1 cellular context compared by ENCODE assay signal in genomic region chr15:77797270-77797669, GRCh38.
A peak's percentile ranks its signal among the peaks of the same experiment; 100 is the strongest.
TF ChIP-seq lines count a peak whose summit lies in the region.

No MANE protein-coding gene starts in this region.

TF ChIP-seq in GM12878, 131 proteins besides CTCF, POLR2A, EP300 and RAD21 (continued from another document and continues in another):
- TF ChIP-seq BHLHE40 (IDR thresholded peaks at IDR 0.05; ENCODE audit: borderline replicate concordance in 1 of 2, low read depth in 2 of 2, low read length in 1 of 2) (peak in 1 of 2 experiments; percentile 16; a peak in 1 of 4 replicates), SMARCA5 (IDR thresholded peaks at IDR 0.05) (no peak), RUNX3 (IDR thresholded peaks at IDR 0.05; ENCODE audit: low read length) (peak; percentile 43), ZNF274 (IDR thresholded peaks at IDR 0.05; ENCODE audit: insufficient read depth, insufficient read length) (no peak), SMAD1 (IDR thresholded peaks at IDR 0.05; ENCODE audit: low read depth, partially characterized antibody) (no peak), EED (IDR thresholded peaks at IDR 0.05; ENCODE audit: low read depth) (no peak), GABPA (IDR thresholded peaks at IDR 0.05; ENCODE audit: low read depth) (0 out of 2 replicates have a peak, but pooled peaks have one; percentile 50), POLR2AphosphoS2 (IDR thresholded peaks at IDR 0.05; ENCODE audit: low read depth, low read length) (no peak), BCL11A (IDR thresholded peaks at IDR 0.05; ENCODE audit: low read depth, low read length) (no peak), IRF4 (IDR thresholded peaks at IDR 0.05; ENCODE audit: low read depth, low read length) (no peak), MAX (IDR thresholded peaks at IDR 0.05; ENCODE audit: low read depth, low read length) (no peak), NBN (IDR thresholded peaks at IDR 0.05) (no peak), CHD4 (IDR thresholded peaks at IDR 0.05) (no peak), PAX8 (IDR thresholded peaks at IDR 0.05) (no peak), RCOR1 (conservative IDR thresholded peaks at IDR 0.05; ENCODE audit: low read depth, low read length) (no peak), ZBTB4 (CRISPR knock-in tag; IDR thresholded peaks at IDR 0.05) (no peak), SIN3A (IDR thresholded peaks at IDR 0.05; ENCODE audit: low read depth, low read length) (no peak), FOS (IDR thresholded peaks at IDR 0.05; ENCODE audit: borderline replicate concordance, extremely low read depth, insufficient read length) (no peak), PAX5 (IDR thresholded peaks at IDR 0.05; ENCODE audit: borderline replicate concordance, low read depth, low read length) (no peak), ZNF207 (IDR thresholded peaks at IDR 0.05; ENCODE audit: borderline replicate concordance) (no peak), IKZF1 (conservative IDR thresholded peaks at IDR 0.05) (peak; percentile 41; the same call in 1 of the 2 replicates), HCFC1 (IDR thresholded peaks at IDR 0.05; ENCODE audit: low read length) (no peak), RAD51 (IDR thresholded peaks at IDR 0.05) (no peak), ZSCAN29 (IDR thresholded peaks at IDR 0.05) (no peak), SMC3 (IDR thresholded peaks at IDR 0.05; ENCODE audit: borderline replicate concordance, low read length) (no peak), E2F8 (IDR thresholded peaks at IDR 0.05; ENCODE audit: low read depth, partially characterized antibody) (no peak), RELB (IDR thresholded peaks at IDR 0.05; ENCODE audit: low read depth) (peak; percentile 73), CBFB (IDR thresholded peaks at IDR 0.05; ENCODE audit: low read depth) (no peak), ESRRA (IDR thresholded peaks at IDR 0.05; ENCODE audit: low read length) (no peak), E2F4 (IDR thresholded peaks at IDR 0.05; ENCODE audit: low read depth, low read length) (no peak), ETV6 (conservative IDR thresholded peaks at IDR 0.05 in 1 of 2, IDR thresholded peaks at IDR 0.05 in 1 of 2; ENCODE audit: borderline replicate concordance in 1 of 2, low read depth in 1 of 2) (no peak), KDM1A (IDR thresholded peaks at IDR 0.05; ENCODE audit: borderline replicate concordance) (no peak), ZZZ3 (IDR thresholded peaks at IDR 0.05; ENCODE audit: control insufficient read depth, insufficient read length, low read depth) (no peak), CHD2 (IDR thresholded peaks at IDR 0.05; ENCODE audit: borderline replicate concordance, low read depth, low read length) (no peak), MTA2 (IDR thresholded peaks at IDR 0.05; ENCODE audit: low read depth) (peak; percentile 40; the same call in 1 of the 2 replicates), CEBPZ (IDR thresholded peaks at IDR 0.05; ENCODE audit: low read depth, low read length) (no peak), POLR2AphosphoS5 (IDR thresholded peaks at IDR 0.05; ENCODE audit: low read length) (no peak), SKIL (IDR thresholded peaks at IDR 0.05; ENCODE audit: low read depth, poor library complexity, severe bottlenecking) (no peak), NR2C2 (IDR thresholded peaks at IDR 0.05; ENCODE audit: borderline replicate concordance, control insufficient read depth, insufficient read length, low read depth) (no peak), REST (IDR thresholded peaks at IDR 0.05; ENCODE audit: low read depth, low read length) (no peak), SREBF2 (IDR thresholded peaks at IDR 0.05; ENCODE audit: low read length) (no peak), POU2F2 (IDR thresholded peaks at IDR 0.05; ENCODE audit: borderline replicate concordance, low read depth, low read length) (no peak), RBBP5 (conservative IDR thresholded peaks at IDR 0.05) (no peak), NFIC (IDR thresholded peaks at IDR 0.05; ENCODE audit: low read depth, low read length) (no peak), SMAD5 (IDR thresholded peaks at IDR 0.05; ENCODE audit: low read depth) (no peak), TCF12 (IDR thresholded peaks at IDR 0.05; ENCODE audit: low read depth, low read length) (no peak), MYB (IDR thresholded peaks at IDR 0.05; ENCODE audit: borderline replicate concordance, low read depth, low read length) (no peak)
